ENCODE assay signal across 11 cellular contexts in genomic region chr11:95891423-95892177, GRCh38. TPM values are rescaled to one million over a fixed set of nuclear protein-coding genes. Genes with fewer than 3 reads are reported as not detected.
DNase-seq lines count a peak whose midpoint lies in the region; ATAC-seq, FAIRE-seq and TF ChIP-seq lines count a peak whose summit lies in the region.
"Had no signal": no experiment of that assay in that cellular context is flagged by ENCODE, and none has a peak within 500 bp of the region (broad histone marks: within the 10 kb centered on the region; RNA-seq: fewer than 3 reads in every experiment).

No MANE protein-coding gene starts in this region.

- in situ Hi-C loops in GM12878 (cut with MboI) = no loop called here

- peaks cover 6 to 9% of the 10 kb centered on the region in 2 donors for H3K4me1 Mint-ChIP-seq in stimulated activated naive B cell treated with anti-CD40 and anti-IgM and Interleukin-4, amounts not matched to agents 10 μg/mL and 1 μg/mL and 100 μg/mL, for 72 hours
- H3K4me1 Mint-ChIP-seq in activated CD8-positive, alpha-beta T cell treated with anti-CD3 and anti-CD28 coated beads, Interleukin-2, amount 10 ng/mL, durations not matched to agents 7 days and 5 days (ENCODE audit: low read depth) = peaks cover 3% of the 10 kb centered on the region

- H3K4me1 ChIP-seq in GM12878 (ENCODE audit: control insufficient read depth, insufficient read depth, low read length) = no peaks in the 10 kb centered on the region

- no peak overlapping the region for H3K9ac ChIP-seq in GM12878 (ENCODE audit: control insufficient read depth, insufficient read depth, low read length)

- no peak overlapping the region for H3K4me3 Mint-ChIP-seq in stimulated activated naive B cell treated with anti-CD40 and anti-IgM and Interleukin-4, amounts not matched to agents 10 μg/mL and 1 μg/mL and 100 μg/mL, for 72 hours
- no peak overlapping the region for H3K4me3 Mint-ChIP-seq in activated CD8-positive, alpha-beta T cell treated with anti-CD3 and anti-CD28 coated beads, Interleukin-2, amount 10 ng/mL, durations not matched to agents 7 days and 5 days

- no peak overlapping the region for H2AFZ ChIP-seq in GM12878 (ENCODE audit: control insufficient read depth, low read depth, low read length)

- H3K4me2 ChIP-seq in GM12878 (ENCODE audit: control insufficient read depth, insufficient read depth) = no peak overlapping the region

- RAD21 ChIA-PET in GM12878 (lab: Charles Lee; ENCODE audit: unreplicated experiment) = no interaction called here

- H3K79me2 ChIP-seq in GM12878 (ENCODE audit: control insufficient read depth, insufficient read depth, low read length) = no peaks in the 10 kb centered on the region

- SMC1A ChIA-PET in GM12878 (lab: Charles Lee; ENCODE audit: uncharacterized antibody, unreplicated experiment) = interaction anchor here (1.0 to 1.6 kb wide), 4 partner anchors 10 to 495 kb away, joined by 3 to 4 read pairs (median 3); partner anchors contain the start of gene MAML2

- 62% methylated on average over 4 of the region's 4 CpGs for WGBS in GM12878 (ENCODE audit: insufficient coverage, insufficient replicate concordance, low lambda C conversion rate, missing lambda C conversion rate)

- CTCF ChIA-PET in GM12878 (lab: Yijun Ruan, JAX) = no interaction called here
- CTCF ChIA-PET in activated CD8-positive, alpha-beta T cell treated with anti-CD3 and anti-CD28 coated beads, Interleukin-2, amount 10 ng/mL, durations not matched to agents 7 days and 5 days (lab: Charles Lee) = no interaction called here

- H3K27ac ChIP-seq in GM12878 (ENCODE audit: control insufficient read depth, insufficient read depth) = no peak overlapping the region
- H3K27ac ChIP-seq: 22Rv1, cardiac muscle cell had no signal

- BruUV-seq in GM12878 (replicated peaks; lab: Mats Ljungman, UMichigan) = no TSS peak

- no peak for TF ChIP-seq POLR2A in GM12878 (IDR thresholded peaks at IDR 0.05; ENCODE audit: low read depth, low read length)

- H3K36me3 ChIP-seq in GM12878 (ENCODE audit: control insufficient read depth in 2 of 2, insufficient read depth in 2 of 2, low read length in 1 of 2) = no peaks in the 10 kb centered on the region

- peak; percentile 89 for ATAC-seq in HG02973 (IDR thresholded peaks at IDR 0.05; ENCODE audit: unreplicated experiment)
- peak; percentile 86 for ATAC-seq in GM12878
- peak; percentile 81 to 84 for ATAC-seq in stimulated activated naive B cell treated with anti-CD40 and anti-IgM and Interleukin-4, amounts not matched to agents 10 μg/mL and 1 μg/mL and 100 μg/mL, for 72 hours (replicated peaks)
- no peak for ATAC-seq in activated CD8-positive, alpha-beta T cell treated with anti-CD3 and anti-CD28 coated beads, Interleukin-2, amount 10 ng/mL, durations not matched to agents 7 days and 5 days
- no peak for ATAC-seq in HG02870 (IDR thresholded peaks at IDR 0.05; ENCODE audit: unreplicated experiment)
- no peak for ATAC-seq in activated CD4-positive, CD25-positive, alpha-beta regulatory T cell treated with anti-CD3 and anti-CD28 coated beads, Interleukin-2, amount 50 U/mL, for 24 hours

- POLR2A ChIA-PET in GM12878 (lab: Charles Lee) = interaction anchor here (0.7 kb wide), 1 partner anchor 30 kb away, joined by 7 read pairs; no protein-coding TSS in a partner anchor
- POLR2A ChIA-PET in activated CD8-positive, alpha-beta T cell treated with anti-CD3 and anti-CD28 coated beads, Interleukin-2, amount 10 ng/mL, durations not matched to agents 7 days and 5 days (lab: Charles Lee) = interaction anchor here (0.6 kb wide), 1 partner anchor 22 kb away, joined by 3 read pairs; no protein-coding TSS in a partner anchor

- intact Hi-C loops in GM12878 (cut with micrococcal nuclease; ENCODE audit: unreplicated experiment) = no loop called here

- H3K9me3 ChIP-seq in GM12878 (replicated peaks; ENCODE audit: control insufficient read depth, insufficient read depth, low read length) = no peaks in the 10 kb centered on the region

- no peaks in the 10 kb centered on the region for H3K9me3 Mint-ChIP-seq in stimulated activated naive B cell treated with anti-CD40 and anti-IgM and Interleukin-4, amounts not matched to agents 10 μg/mL and 1 μg/mL and 100 μg/mL, for 72 hours
- H3K9me3 Mint-ChIP-seq in activated CD8-positive, alpha-beta T cell treated with anti-CD3 and anti-CD28 coated beads, Interleukin-2, amount 10 ng/mL, durations not matched to agents 7 days and 5 days (ENCODE audit: insufficient read depth) = no peaks in the 10 kb centered on the region

- no peak overlapping the region for H3K4me3 ChIP-seq in GM12878
- H3K4me3 ChIP-seq: cardiac muscle cell had no signal

- DNase-seq in DMS53 (lab: John Stamatoyannopoulos, UW) = peak; percentile 54
- DNase-seq in DMS53 treated with DMSO at 0.1 percent for 48 hours (lab: John Stamatoyannopoulos, UW; ENCODE audit: unreplicated experiment) = no peak
- DNase-seq in GM12878 (ENCODE audit: low read depth, low spot score) = no peak
- DNase-seq in stimulated activated naive B cell treated with anti-CD40 and anti-IgM and Interleukin-4, amounts not matched to agents 10 μg/mL and 1 μg/mL and 100 μg/mL, for 72 hours = no peak
- DNase-seq in activated CD8-positive, alpha-beta T cell treated with anti-CD3 and anti-CD28 coated beads, Interleukin-2, amount 10 ng/mL, durations not matched to agents 7 days and 5 days = no peak
- DNase-seq: NCI-H1105 had no signal

- no peak for TF ChIP-seq EP300 in GM12878 (IDR thresholded peaks at IDR 0.05; ENCODE audit: borderline replicate concordance in 1 of 2, control insufficient read depth in 1 of 2, low read depth in 2 of 2, low read length in 2 of 2)

- no peaks in the 10 kb centered on the region for H4K20me1 ChIP-seq in GM12878 (ENCODE audit: control insufficient read depth, insufficient read depth)

- TF ChIP-seq CTCF in GM12878 (IDR thresholded peaks at IDR 0.05 in 2 of 3, conservative IDR thresholded peaks at IDR 0.05 in 1 of 3; ENCODE audit: control insufficient read depth in 2 of 3, extremely low read depth in 1 of 3, insufficient read depth in 1 of 3, low read depth in 3 of 3, low read length in 3 of 3) = no peak

- H3K27me3 Mint-ChIP-seq in stimulated activated naive B cell treated with anti-CD40 and anti-IgM and Interleukin-4, amounts not matched to agents 10 μg/mL and 1 μg/mL and 100 μg/mL, for 72 hours = no peaks in the 10 kb centered on the region
- H3K27me3 Mint-ChIP-seq in activated CD8-positive, alpha-beta T cell treated with anti-CD3 and anti-CD28 coated beads, Interleukin-2, amount 10 ng/mL, durations not matched to agents 7 days and 5 days (ENCODE audit: low read depth) = no peaks in the 10 kb centered on the region

- no peak for TF ChIP-seq RAD21 in GM12878 (IDR thresholded peaks at IDR 0.05; ENCODE audit: insufficient read depth, low read depth, low read length)

- H3K27ac Mint-ChIP-seq in stimulated activated naive B cell treated with anti-CD40 and anti-IgM and Interleukin-4, amounts not matched to agents 10 μg/mL and 1 μg/mL and 100 μg/mL, for 72 hours = no peak overlapping the region
- no peak overlapping the region for H3K27ac Mint-ChIP-seq in activated CD8-positive, alpha-beta T cell treated with anti-CD3 and anti-CD28 coated beads, Interleukin-2, amount 10 ng/mL, durations not matched to agents 7 days and 5 days

- FAIRE-seq in GM12878 (lab: Jason Lieb, UNC) = no peak

- H3K27me3 ChIP-seq in GM12878 (replicated peaks in 1 of 2; ENCODE audit: control insufficient read depth in 2 of 2, insufficient read depth in 2 of 2, low read length in 1 of 2) = no peaks in the 10 kb centered on the region
- H3K27me3 ChIP-seq: cardiac muscle cell had no signal

- peaks cover 0 to 4% of the 10 kb centered on the region in 2 donors for H3K36me3 Mint-ChIP-seq in stimulated activated naive B cell treated with anti-CD40 and anti-IgM and Interleukin-4, amounts not matched to agents 10 μg/mL and 1 μg/mL and 100 μg/mL, for 72 hours
- peaks cover 7% of the 10 kb centered on the region for H3K36me3 Mint-ChIP-seq in activated CD8-positive, alpha-beta T cell treated with anti-CD3 and anti-CD28 coated beads, Interleukin-2, amount 10 ng/mL, durations not matched to agents 7 days and 5 days (ENCODE audit: low read depth)

TF ChIP-seq in GM12878, 131 proteins besides CTCF, POLR2A, EP300 and RAD21 (continues in another document):
- TF ChIP-seq FOS (IDR thresholded peaks at IDR 0.05; ENCODE audit: borderline replicate concordance, extremely low read depth, insufficient read length) (no peak), RAD51 (IDR thresholded peaks at IDR 0.05) (no peak), JUND (IDR thresholded peaks at IDR 0.05; ENCODE audit: low read depth, low read length) (no peak), ASH2L (IDR thresholded peaks at IDR 0.05; ENCODE audit: borderline replicate concordance, low read depth) (no peak), TCF3 (IDR thresholded peaks at IDR 0.05; ENCODE audit: borderline replicate concordance, insufficient read depth, low read depth, low read length) (no peak), USF1 (IDR thresholded peaks at IDR 0.05; ENCODE audit: borderline replicate concordance, extremely low read length, insufficient read depth, low read depth, low read length) (no peak), NFXL1 (IDR thresholded peaks at IDR 0.05; ENCODE audit: borderline replicate concordance) (no peak)

RNA-seq across cellular contexts. Expression of gene MTMR2, which starts 32.3 kb away (rescaled TPM):
- 18.7 and 20.0 TPM in 2 replicates for total RNA-seq in GM12878 (2013; cell fraction: nucleolus; rRNA removed)
- total RNA-seq in GM12878 (2014; rRNA removed) = 14.4 and 17.1 TPM in 2 replicates
- total RNA-seq in GM12878 (2014; rRNA removed; fragmentation: Illumina TruSeq; extraction: Trizol) = 20.6 and 21.8 TPM in 2 replicates
- 27.5 and 31.3 TPM in 2 replicates for total RNA-seq in GM12878 (2021)
- polyA plus RNA-seq in GM12878 (2011; ENCODE audit: low read depth) = 8.7 TPM
- 23.2 and 31.4 TPM in 2 replicates for polyA plus RNA-seq in GM12878 (2011; rRNA removed)
- 14.5 and 20.8 TPM in 2 replicates for polyA plus RNA-seq in GM12878 (2011; cell fraction: cytosol; rRNA removed)
- 13.1 and 13.5 TPM in 2 replicates for polyA plus RNA-seq in GM12878 (2011; cell fraction: nucleus; rRNA removed)
- polyA plus RNA-seq in GM12878 (2012) = 12.8 and 16.7 TPM in 2 replicates
- polyA plus RNA-seq in GM12878 (2014; fragmentation: Illumina TruSeq; extraction: Trizol) = 28.2 and 38.0 TPM in 2 replicates
- 1 to 10 TPM; 7.6 to 9.8 TPM for polyA plus RNA-seq in GM12878 (2014; fragmentation: Nextera tagmentation; extraction: Ambion mirVana)
- 16.7 and 18.4 TPM in 2 replicates for polyA plus RNA-seq in GM12878 (2014; rRNA removed)
- 10 to 100 TPM; 41.7 to 46.6 TPM for polyA plus RNA-seq in GM12878 (2016; fragmentation: Nextera tagmentation; extraction: Ambion mirVana)
- 25.8 and 41.3 TPM in 2 replicates for polyA minus RNA-seq in GM12878 (2011; rRNA and poly(A)+ RNA removed)
- polyA minus RNA-seq in GM12878 (2011; cell fraction: cytosol; rRNA and poly(A)+ RNA removed) = 19.4 and 19.5 TPM in 2 replicates
- polyA minus RNA-seq in GM12878 (2011; cell fraction: nucleus; rRNA and poly(A)+ RNA removed) = 18.1 and 27.5 TPM in 2 replicates
- 10 to 100 TPM; 27.9 to 29.5 TPM for total RNA-seq in activated CD8-positive, alpha-beta T cell treated with anti-CD3 and anti-CD28 coated beads, Interleukin-2, amount 10 ng/mL, durations not matched to agents 7 days and 5 days

Comparison
In these comparisons a context has a peak if more than half of its experiments do, and no peak if none do; other contexts are left out.
1. ATAC-seq: peak in HG02973 (single experiment), GM12878 (single experiment) and stimulated activated naive B cell treated with anti-CD40 and anti-IgM and Interleukin-4, amounts not matched to agents 10 μg/mL and 1 μg/mL and 100 μg/mL, for 72 hours (2 of 2); none in activated CD8-positive, alpha-beta T cell treated with anti-CD3 and anti-CD28 coated beads, Interleukin-2, amount 10 ng/mL, durations not matched to agents 7 days and 5 days (single experiment), HG02870 (single experiment) and activated CD4-positive, CD25-positive, alpha-beta regulatory T cell treated with anti-CD3 and anti-CD28 coated beads, Interleukin-2, amount 50 U/mL, for 24 hours (0 of 2).